13 cellular contexts compared by ENCODE assay signal in the genomic region with DNA sequence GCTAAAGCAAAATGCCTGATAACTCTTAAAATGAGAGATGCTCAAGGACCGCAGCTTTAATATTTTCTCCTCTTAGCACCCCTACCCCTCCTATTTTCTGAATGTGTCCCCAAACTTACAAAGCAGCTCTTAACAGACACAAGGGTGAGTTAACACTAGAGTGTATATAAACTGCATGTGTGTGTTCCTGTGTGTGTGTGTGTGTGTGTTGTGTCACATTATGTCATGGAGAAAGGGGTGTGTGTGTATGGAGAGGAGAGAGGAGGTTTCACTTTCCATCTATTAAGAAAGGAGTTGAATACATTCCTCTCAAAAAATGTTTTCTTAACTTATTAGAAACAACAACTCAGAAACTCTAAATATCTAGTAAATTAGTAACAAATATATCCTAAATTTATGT. TPM values are rescaled to one million over a fixed set of nuclear protein-coding genes. Genes with fewer than 3 reads are reported as not detected.
A peak's percentile ranks its signal among the peaks of the same experiment; 100 is the strongest.
DNase-seq lines count a peak whose midpoint lies in the region; TF ChIP-seq lines count a peak whose summit lies in the region.
"Had no signal": no experiment of that assay in that cellular context is flagged by ENCODE, and none has a peak within 500 bp of the region (broad histone marks: within the 10 kb centered on the region; RNA-seq: fewer than 3 reads in every experiment).

No MANE protein-coding gene starts in this region.

- H3K4me1 Mint-ChIP-seq in type B pancreatic cell (ENCODE audit: unreplicated experiment), result peaks cover 36% of the 10 kb centered on the region
- no peaks in the 10 kb centered on the region for H3K4me1 Mint-ChIP-seq in activated T-helper 1 cell treated with anti-CD3 and anti-CD28 coated beads, Interleukin-12 subunit alpha, Interleukin-12 subunit beta, Interleukin-2, Interleukin-4 antibody, amounts not matched to agents 30 ng/mL and 10 ng/mL and 1 ng/mL, durations not matched to agents 14 hours and 24 hours and 36 hours (ENCODE audit: low read depth)
- H3K4me1 Mint-ChIP-seq: activated naive CD8-positive, alpha-beta T cell treated with anti-CD3 and anti-CD28 coated beads, Interleukin-2, amount 10 ng/mL, durations not matched to agents 7 days and 5 days; T-helper 17 cell had no signal

- peak overlapping the region; percentile 4 for H3K27ac Mint-ChIP-seq in type B pancreatic cell
- no peak overlapping the region for H3K27ac Mint-ChIP-seq in activated T-helper 1 cell treated with anti-CD3 and anti-CD28 coated beads, Interleukin-12 subunit alpha, Interleukin-12 subunit beta, Interleukin-2, Interleukin-4 antibody, amounts not matched to agents 30 ng/mL and 10 ng/mL and 1 ng/mL, durations not matched to agents 14 hours and 24 hours and 36 hours
- H3K27ac Mint-ChIP-seq: activated CD8-positive, alpha-beta T cell treated with anti-CD3 and anti-CD28 coated beads, Interleukin-2, amount 10 ng/mL, durations not matched to agents 7 days and 5 days; activated naive CD8-positive, alpha-beta T cell treated with anti-CD3 and anti-CD28 coated beads, Interleukin-2, amount 10 ng/mL, durations not matched to agents 7 days and 5 days; natural killer cell treated with Interleukin-12 subunit alpha and Interleukin-12 subunit beta and Interleukin-15 and Interleukin-18, amount 100 ng/mL, for 72 hours; T-helper 17 cell had no signal

- intact Hi-C loops in dorsolateral prefrontal cortex (cut with DNase I), result loop anchor here (5.0 kb wide), 2 partner anchors 110 to 175 kb away; no protein-coding TSS in a partner anchor
- intact Hi-C loops in activated T-helper 1 cell treated with anti-CD3 and anti-CD28 coated beads, Interleukin-12 subunit alpha, Interleukin-12 subunit beta, Interleukin-2, Interleukin-4 antibody, amounts not matched to agents 30 ng/mL and 10 ng/mL and 1 ng/mL, durations not matched to agents 14 hours and 24 hours and 36 hours (cut with micrococcal nuclease), result no loop called here

- H3K27ac ChIP-seq in dorsolateral prefrontal cortex, result peak overlapping the region in 55 of 59 donors; percentile 19 to 91 (median 81)

- DNase-seq in NCI-H2107 treated with DMSO at 0.1 percent for 48 hours (lab: John Stamatoyannopoulos, UW; ENCODE audit: unreplicated experiment) (peak; percentile 18), NCI-H2107 (lab: John Stamatoyannopoulos, UW) (no peak), dorsolateral prefrontal cortex (no peak), medulla oblongata (ENCODE audit: extremely low spot score) (peak; percentile 38), type B pancreatic cell (ENCODE audit: extremely low spot score, unreplicated experiment) (no peak), kidney tubule cell (ENCODE audit: low spot score) (no peak)
- DNase-seq in effector CD8-positive, alpha-beta T cell (lab: John Stamatoyannopoulos, UW), result no peak
- no peak for DNase-seq in activated T-helper 1 cell treated with anti-CD3 and anti-CD28 coated beads, Interleukin-12 subunit alpha, Interleukin-12 subunit beta, Interleukin-2, Interleukin-4 antibody, amounts not matched to agents 30 ng/mL and 10 ng/mL and 1 ng/mL, durations not matched to agents 14 hours and 24 hours and 36 hours (ENCODE audit: low spot score)
- DNase-seq: activated CD8-positive, alpha-beta T cell treated with anti-CD3 and anti-CD28 coated beads, Interleukin-2, amount 10 ng/mL, durations not matched to agents 7 days and 5 days; activated naive CD8-positive, alpha-beta T cell treated with anti-CD3 and anti-CD28 coated beads, Interleukin-2, amount 10 ng/mL, durations not matched to agents 7 days and 5 days; NCI-H1417 treated with DMSO at 0.1 percent for 48 hours; T-helper 17 cell had no signal

- H3K4me3 Mint-ChIP-seq in type B pancreatic cell, result peak overlapping the region; percentile 97
- no peak overlapping the region for H3K4me3 Mint-ChIP-seq in activated T-helper 1 cell treated with anti-CD3 and anti-CD28 coated beads, Interleukin-12 subunit alpha, Interleukin-12 subunit beta, Interleukin-2, Interleukin-4 antibody, amounts not matched to agents 30 ng/mL and 10 ng/mL and 1 ng/mL, durations not matched to agents 14 hours and 24 hours and 36 hours
- H3K4me3 Mint-ChIP-seq: activated CD8-positive, alpha-beta T cell treated with anti-CD3 and anti-CD28 coated beads, Interleukin-2, amount 10 ng/mL, durations not matched to agents 7 days and 5 days; activated naive CD8-positive, alpha-beta T cell treated with anti-CD3 and anti-CD28 coated beads, Interleukin-2, amount 10 ng/mL, durations not matched to agents 7 days and 5 days; natural killer cell treated with Interleukin-12 subunit alpha and Interleukin-12 subunit beta and Interleukin-15 and Interleukin-18, amount 100 ng/mL, for 72 hours had no signal

- peaks cover 30% of the 10 kb centered on the region for H3K27me3 Mint-ChIP-seq in type B pancreatic cell
- H3K27me3 Mint-ChIP-seq in activated T-helper 1 cell treated with anti-CD3 and anti-CD28 coated beads, Interleukin-12 subunit alpha, Interleukin-12 subunit beta, Interleukin-2, Interleukin-4 antibody, amounts not matched to agents 30 ng/mL and 10 ng/mL and 1 ng/mL, durations not matched to agents 14 hours and 24 hours and 36 hours (ENCODE audit: insufficient read depth), result peaks cover 4% of the 10 kb centered on the region
- H3K27me3 Mint-ChIP-seq: natural killer cell treated with Interleukin-12 subunit alpha and Interleukin-12 subunit beta and Interleukin-15 and Interleukin-18, amount 100 ng/mL, for 72 hours had no signal

- no peaks in the 10 kb centered on the region for H3K27me3 ChIP-seq in dorsolateral prefrontal cortex

- TF ChIP-seq CTCF in dorsolateral prefrontal cortex (IDR thresholded peaks at IDR 0.05 in 54 of 56, conservative IDR thresholded peaks at IDR 0.05 in 2 of 56; ENCODE audit: low read depth in 1 of 56, partially characterized antibody in 56 of 56) (no peak), type B pancreatic cell (conservative IDR thresholded peaks at IDR 0.05) (no peak)

- H3K36me3 Mint-ChIP-seq in type B pancreatic cell, result peaks cover 23% of the 10 kb centered on the region
- H3K36me3 Mint-ChIP-seq in activated T-helper 1 cell treated with anti-CD3 and anti-CD28 coated beads, Interleukin-12 subunit alpha, Interleukin-12 subunit beta, Interleukin-2, Interleukin-4 antibody, amounts not matched to agents 30 ng/mL and 10 ng/mL and 1 ng/mL, durations not matched to agents 14 hours and 24 hours and 36 hours (ENCODE audit: low read depth), result no peaks in the 10 kb centered on the region
- H3K36me3 Mint-ChIP-seq: activated naive CD8-positive, alpha-beta T cell treated with anti-CD3 and anti-CD28 coated beads, Interleukin-2, amount 10 ng/mL, durations not matched to agents 7 days and 5 days; natural killer cell treated with Interleukin-12 subunit alpha and Interleukin-12 subunit beta and Interleukin-15 and Interleukin-18, amount 100 ng/mL, for 72 hours had no signal

- H3K4me3 ChIP-seq in dorsolateral prefrontal cortex, result peak overlapping the region; percentile 41 to 85 (median 69)

- H3K9me3 Mint-ChIP-seq in type B pancreatic cell, result peaks cover 6% of the 10 kb centered on the region
- H3K9me3 Mint-ChIP-seq in activated T-helper 1 cell treated with anti-CD3 and anti-CD28 coated beads, Interleukin-12 subunit alpha, Interleukin-12 subunit beta, Interleukin-2, Interleukin-4 antibody, amounts not matched to agents 30 ng/mL and 10 ng/mL and 1 ng/mL, durations not matched to agents 14 hours and 24 hours and 36 hours, result no peaks in the 10 kb centered on the region

RNA-seq across cellular contexts. Expression of gene PTN, which starts 1.2 kb away (rescaled TPM):
- total RNA-seq in dorsolateral prefrontal cortex (100 to 1,000 TPM in 30 of 120 experiments, 10 to 100 TPM in 90; 48.1 to 232 (median 85.8) TPM), type B pancreatic cell (ENCODE audit: low replicate concordance) (16.2 and 271 TPM in 2 replicates)
- total RNA-seq in activated T-helper 1 cell treated with anti-CD3 and anti-CD28 coated beads, Interleukin-12 subunit alpha, Interleukin-12 subunit beta, Interleukin-2, Interleukin-4 antibody, amounts not matched to agents 30 ng/mL and 10 ng/mL and 1 ng/mL, durations not matched to agents 14 hours and 24 hours and 36 hours, result not detected in 2 replicates
- total RNA-seq: activated CD8-positive, alpha-beta T cell treated with anti-CD3 and anti-CD28 coated beads, Interleukin-2, amount 10 ng/mL, durations not matched to agents 7 days and 5 days; activated naive CD8-positive, alpha-beta T cell treated with anti-CD3 and anti-CD28 coated beads, Interleukin-2, amount 10 ng/mL, durations not matched to agents 7 days and 5 days; natural killer cell treated with Interleukin-12 subunit alpha and Interleukin-12 subunit beta and Interleukin-15 and Interleukin-18, amount 100 ng/mL, for 72 hours; T-helper 17 cell had no signal

Comparison
In these comparisons a context has a peak if more than half of its experiments do, and no peak if none do; other contexts are left out.
1. DNase-seq: peak in NCI-H2107 treated with DMSO at 0.1 percent for 48 hours (single experiment) and medulla oblongata (single experiment); none in NCI-H2107 (single experiment), dorsolateral prefrontal cortex (0 of 10), type B pancreatic cell (single experiment), kidney tubule cell (single experiment), effector CD8-positive, alpha-beta T cell (single experiment) and activated T-helper 1 cell treated with anti-CD3 and anti-CD28 coated beads, Interleukin-12 subunit alpha, Interleukin-12 subunit beta, Interleukin-2, Interleukin-4 antibody, amounts not matched to agents 30 ng/mL and 10 ng/mL and 1 ng/mL, durations not matched to agents 14 hours and 24 hours and 36 hours (single experiment).
2. RNA of gene PTN, which starts 1.2 kb away (total RNA-seq): 16.2 to 271 TPM in type B pancreatic cell and 48.1 to 232 TPM in dorsolateral prefrontal cortex; not detected in activated T-helper 1 cell treated with anti-CD3 and anti-CD28 coated beads, Interleukin-12 subunit alpha, Interleukin-12 subunit beta, Interleukin-2, Interleukin-4 antibody, amounts not matched to agents 30 ng/mL and 10 ng/mL and 1 ng/mL, durations not matched to agents 14 hours and 24 hours and 36 hours; every median in the first group is over 10 times any median in the second.